ENCODE assay signal across 13 cellular contexts in genomic region chr12:11830298-11830937, GRCh38.
DNase-seq lines count a peak whose midpoint lies in the region; ATAC-seq and TF ChIP-seq lines count a peak whose summit lies in the region.
"Had no signal": no experiment of that assay in that cellular context is flagged by ENCODE, and none has a peak within 500 bp of the region (broad histone marks: within the 10 kb centered on the region; RNA-seq: fewer than 3 reads in every experiment).

No MANE protein-coding gene starts in this region.

- no peak overlapping the region for H3K4me2 ChIP-seq in mesenchymal stem cell (ENCODE audit: low read length, poor library complexity, severe bottlenecking)

- no peak overlapping the region for H2BK15ac ChIP-seq in mesenchymal stem cell (ENCODE audit: low read depth, poor library complexity, severe bottlenecking)

- H3K18ac ChIP-seq in mesenchymal stem cell (ENCODE audit: low read depth in 1 of 2, low read length in 2 of 2) = peak overlapping the region; percentile 19 to 37

- no peak overlapping the region for H2BK120ac ChIP-seq in mesenchymal stem cell (ENCODE audit: low read depth, low read length)

- H3K14ac ChIP-seq in mesenchymal stem cell (ENCODE audit: low read length in 2 of 2) = peak overlapping the region in 1 of 2 experiments; percentile 79

- no peaks in the 10 kb centered on the region for H3K27me3 ChIP-seq in dorsolateral prefrontal cortex
- H3K27me3 ChIP-seq in mesenchymal stem cell (ENCODE audit: control insufficient read depth in 1 of 2, insufficient read depth in 1 of 2, low read length in 2 of 2) = no peaks in the 10 kb centered on the region
- H3K27me3 ChIP-seq: uterus had no signal

- H3K4me3 ChIP-seq in dorsolateral prefrontal cortex = no peak overlapping the region
- no peak overlapping the region for H3K4me3 ChIP-seq in mesenchymal stem cell (ENCODE audit: insufficient read depth in 1 of 2, low read depth in 1 of 2, low read length in 2 of 2)
- H3K4me3 ChIP-seq: uterus had no signal

- H3K36me3 ChIP-seq in mesenchymal stem cell (ENCODE audit: control insufficient read depth in 1 of 2, insufficient read depth in 2 of 2, low read depth in 1 of 2, low read length in 2 of 2) = peaks cover 0 to 2% of the 10 kb centered on the region in 2 experiments
- H3K36me3 ChIP-seq: uterus had no signal

- no peaks in the 10 kb centered on the region for H3K9me3 ChIP-seq in mesenchymal stem cell (ENCODE audit: control insufficient read depth, low read length)
- H3K9me3 ChIP-seq: uterus had no signal

- no peak for TF ChIP-seq CTCF in dorsolateral prefrontal cortex (IDR thresholded peaks at IDR 0.05 in 54 of 56, conservative IDR thresholded peaks at IDR 0.05 in 2 of 56; ENCODE audit: low read depth in 1 of 56, partially characterized antibody in 56 of 56)

- DNase-seq in CD1c-positive myeloid dendritic cell (ENCODE audit: extremely low spot score) (peak; percentile 71), dorsolateral prefrontal cortex (no peak), mesenchymal stem cell (no peak), RPMI8226 (no peak)
- DNase-seq: effector memory CD4-positive, alpha-beta T cell; EL; H7; NCI-H2029 treated with DMSO at 0.1 percent for 48 hours; uterus had no signal

- H2BK12ac ChIP-seq in mesenchymal stem cell (ENCODE audit: low read length in 2 of 2) = peak overlapping the region in 1 of 2 experiments; percentile 73

- H3K4me1 ChIP-seq in mesenchymal stem cell (ENCODE audit: control insufficient read depth, insufficient read depth, low read depth, low read length) = peaks cover 11% of the 10 kb centered on the region
- H3K4me1 ChIP-seq: uterus had no signal

- H4K91ac ChIP-seq in mesenchymal stem cell (ENCODE audit: low read length) = no peak overlapping the region

- peak overlapping the region; percentile 33 for H2AK5ac ChIP-seq in mesenchymal stem cell (ENCODE audit: low read length, severe bottlenecking)

- H3K9ac ChIP-seq in mesenchymal stem cell (ENCODE audit: low read length) = no peak overlapping the region

- H2AFZ ChIP-seq in mesenchymal stem cell (ENCODE audit: low read depth, low read length) = no peak overlapping the region

- H4K8ac ChIP-seq in mesenchymal stem cell (ENCODE audit: low read length) = peak overlapping the region; percentile 19

- peaks cover 30% of the 10 kb centered on the region for H3K79me1 ChIP-seq in mesenchymal stem cell (replicated peaks; ENCODE audit: low read length, poor library complexity, severe bottlenecking)

- H3K4ac ChIP-seq in mesenchymal stem cell (ENCODE audit: low read depth in 1 of 2, low read length in 2 of 2) = peak overlapping the region in 1 of 2 experiments; percentile 50

- H3K27ac ChIP-seq in dorsolateral prefrontal cortex (peak overlapping the region in 37 of 59 donors; percentile 1 to 71 (median 38)), mesenchymal stem cell (ENCODE audit: low read length, poor library complexity, severe bottlenecking) (no peak overlapping the region)

- no peak overlapping the region for H3K23ac ChIP-seq in mesenchymal stem cell (ENCODE audit: low read length in 2 of 2)

- ATAC-seq in HG02798 (IDR thresholded peaks at IDR 0.05; ENCODE audit: poor library complexity, unreplicated experiment) (peak; percentile 41), GM19324 (IDR thresholded peaks at IDR 0.05; ENCODE audit: low FRiP score, unreplicated experiment) (no peak), HG02588 (IDR thresholded peaks at IDR 0.05; ENCODE audit: unreplicated experiment) (no peak), GM21737 (IDR thresholded peaks at IDR 0.05; ENCODE audit: unreplicated experiment) (no peak)

- H2BK5ac ChIP-seq in mesenchymal stem cell (ENCODE audit: low read depth, low read length, poor library complexity, severe bottlenecking) = no peak overlapping the region

- intact Hi-C loops in dorsolateral prefrontal cortex (cut with DNase I) = no loop called here

- WGBS in mesenchymal stem cell = 98% methylated on average over 4 of the region's 5 CpGs
